Comparison of ENCODE assay signal across 9 cellular contexts in the genomic region with DNA sequence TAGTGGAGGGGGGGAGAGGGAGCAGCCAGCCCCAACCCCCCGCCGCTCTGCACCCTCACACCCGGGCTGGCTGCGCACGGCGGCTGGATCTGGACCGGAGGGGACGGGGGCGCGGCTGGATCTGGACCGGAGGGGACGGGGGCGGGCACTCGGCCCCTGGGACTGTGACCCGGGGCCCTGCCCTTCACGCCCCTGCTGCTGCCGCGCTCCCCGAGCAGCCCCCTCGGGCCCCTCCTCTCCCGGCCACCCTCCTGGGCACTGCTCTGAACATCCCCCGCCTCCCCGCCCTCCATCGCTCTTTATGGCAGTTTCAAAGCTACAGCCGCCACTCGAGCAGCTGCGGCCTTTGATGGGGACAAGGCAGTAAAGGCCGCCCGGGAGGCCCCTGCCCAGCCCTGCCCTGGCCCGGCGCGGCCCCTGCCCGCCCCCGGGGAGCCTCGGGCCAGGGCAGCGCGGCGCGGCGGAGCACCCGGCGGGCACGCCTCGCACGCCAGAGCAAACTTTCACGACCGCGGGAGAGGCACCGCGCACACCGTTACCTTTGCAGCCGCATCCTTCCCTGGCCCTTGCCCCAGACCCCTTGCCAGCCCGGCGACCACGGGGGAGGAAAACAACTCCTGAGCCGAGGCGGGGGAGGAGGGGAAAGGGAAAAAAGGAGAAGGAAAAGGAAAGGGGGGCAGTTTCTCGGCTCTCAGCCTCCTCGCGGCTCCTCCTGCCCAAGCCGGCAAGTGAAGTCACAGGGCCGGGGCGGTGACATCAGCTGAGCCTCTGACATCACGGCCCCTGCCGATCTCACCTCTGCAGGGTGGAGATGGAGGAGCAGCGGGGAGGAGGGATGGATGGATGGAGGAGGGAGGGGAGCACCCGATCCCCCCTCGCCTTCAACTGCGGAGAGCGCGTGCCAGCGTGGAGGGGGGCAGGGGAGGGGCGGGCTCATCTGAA. TPM values are rescaled to one million over a fixed set of nuclear protein-coding genes. Genes with fewer than 3 reads are reported as not detected.
DNase-seq lines count a peak whose midpoint lies in the region; ATAC-seq and TF ChIP-seq lines count a peak whose summit lies in the region.
"Had no signal": no experiment of that assay in that cellular context is flagged by ENCODE, and none has a peak within 500 bp of the region (broad histone marks: within the 10 kb centered on the region; RNA-seq: fewer than 3 reads in every experiment).

No MANE protein-coding gene starts in this region.

- no peaks in the 10 kb centered on the region for H3K36me3 ChIP-seq in H7 (replicated peaks; ENCODE audit: control insufficient read depth, insufficient read depth, low read length)
- no peaks in the 10 kb centered on the region for H3K36me3 ChIP-seq in ovary

- no peak for TF ChIP-seq EP300 in ovary (IDR thresholded peaks at IDR 0.05)

- DNase-seq in H7 (peak; percentile 88), fibroblast of pulmonary artery (ENCODE audit: low read depth) (no peak), ovary (peak in 3 of 5 donors; percentile 33 to 44 (median 36)), ureter (ENCODE audit: low spot score) (no peak), NCI-H2171 treated with DMSO at 0.1 percent for 48 hours (lab: John Stamatoyannopoulos, UW) (no peak), OCI-M2 (lab: John Stamatoyannopoulos, UW; ENCODE audit: unreplicated experiment) (no peak)
- peak; percentile 73 for DNase-seq in activated CD8-positive, alpha-beta memory T cell treated with anti-CD3 and anti-CD28 coated beads for 24 hours

- no peaks in the 10 kb centered on the region for H3K9me3 ChIP-seq in ovary

- H3K27me3 ChIP-seq in H7 (ENCODE audit: control insufficient read depth, insufficient read depth, low read length) (peaks cover 11% of the 10 kb centered on the region), ovary (no peaks in the 10 kb centered on the region)

- peak overlapping the region; percentile 21 for H3K4me3 ChIP-seq in H7 (ENCODE audit: insufficient read depth, low read depth, low read length)
- peak overlapping the region; percentile 36 for H3K4me3 ChIP-seq in fibroblast of pulmonary artery (replicated peaks; ENCODE audit: low read depth, low read length)
- H3K4me3 ChIP-seq in ovary: peak overlapping the region; percentile 30

- H3K27ac ChIP-seq in ovary: no peak overlapping the region

- TF ChIP-seq POLR2A in ovary (IDR thresholded peaks at IDR 0.05): no peak

- 1 to 2% (median 2%) methylated on average over 63 to 73 of the region's 73 CpGs for WGBS in ovary, 3 donors

- TF ChIP-seq CTCF in fibroblast of pulmonary artery (IDR thresholded peaks at IDR 0.05; ENCODE audit: low read length, missing control alignments) (no peak), ovary (IDR thresholded peaks at IDR 0.05) (no peak)

- ATAC-seq in HG03025 (IDR thresholded peaks at IDR 0.05; ENCODE audit: low FRiP score, unreplicated experiment): no peak
- ATAC-seq: HCT116 had no signal

- peaks cover 7% of the 10 kb centered on the region for H3K4me1 ChIP-seq in ovary (ENCODE audit: insufficient read depth)

- intact Hi-C loops in ovary (cut with DNase I): loop anchor here in 1 of 4 donors (10.0 kb wide), 1 partner anchor 109 kb away; no protein-coding TSS in a partner anchor

RNA-seq across cellular contexts. Expression of gene TCF20, which starts 13.1 kb away (rescaled TPM):
- total RNA-seq in H7 (2014; rRNA removed; shearing (Covaris generic)): 39.8 and 56.4 TPM in 2 replicates
- total RNA-seq in ovary (10 to 100 TPM; 18.1 to 42.0 (median 36.8) TPM), ureter (64.9 TPM)
- 10 to 100 TPM; 12.4 to 15.1 TPM for polyA plus RNA-seq in ovary

Comparison
In these comparisons a context has a peak if more than half of its experiments do, and no peak if none do; other contexts are left out.
1. DNase-seq: peak in H7 (single experiment), activated CD8-positive, alpha-beta memory T cell treated with anti-CD3 and anti-CD28 coated beads for 24 hours (single experiment) and ovary (3 of 5); none in fibroblast of pulmonary artery (single experiment), ureter (single experiment), NCI-H2171 treated with DMSO at 0.1 percent for 48 hours (single experiment) and OCI-M2 (single experiment).
2. Peak in every context shown above with its lines, with median percentiles within 50 percentile points of each other: H3K4me3 ChIP-seq.